Comparison of ENCODE assay signal across 29 cellular contexts in the genomic region with DNA sequence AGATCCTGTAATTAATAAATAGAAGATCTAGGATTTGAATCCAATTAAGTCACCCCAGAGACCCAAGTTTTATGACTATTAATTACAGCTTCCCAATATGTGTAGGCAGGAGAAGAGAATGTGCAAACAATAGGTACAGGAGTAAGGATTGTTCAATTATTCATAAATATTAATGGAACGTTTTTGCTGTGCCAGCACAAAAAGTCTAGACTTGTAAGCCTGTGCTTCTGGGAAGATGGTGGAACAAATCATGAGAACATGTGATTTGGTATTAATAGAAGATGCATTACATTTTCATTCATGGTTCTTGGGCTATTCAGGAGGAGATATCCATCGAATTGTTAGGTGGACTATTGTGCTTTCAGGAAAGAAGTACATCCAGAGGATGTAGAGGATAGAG.
"Had no signal": no experiment of that assay in that cellular context is flagged by ENCODE, and none has a peak within 500 bp of the region (broad histone marks: within the 10 kb centered on the region; RNA-seq: fewer than 3 reads in every experiment).

No MANE protein-coding gene starts in this region.

- H3K27ac Mint-ChIP-seq: stimulated activated effector memory CD8-positive, alpha-beta T cell treated with anti-CD3 and anti-CD28 coated beads, Interleukin-12 subunit alpha, Interleukin-12 subunit beta, amount 100 ng/mL, for 72 hours; stimulated activated memory B cell treated with anti-CD40 and anti-IgM and Interleukin-4, amounts not matched to agents 10 μg/mL and 1 μg/mL and 100 μg/mL, for 72 hours; stimulated activated naive B cell treated with anti-CD40 and anti-IgM and Interleukin-4, amounts not matched to agents 10 μg/mL and 1 μg/mL and 100 μg/mL, for 72 hours; stimulated activated naive CD8-positive, alpha-beta T cell treated with anti-CD3 and anti-CD28 coated beads, Interleukin-15, Interleukin-2, amounts not matched to agents 100 ng/mL and 50 ng/mL, for 24 hours; type B pancreatic cell had no signal

- H3K36me3 ChIP-seq: stomach, suprapubic skin, thoracic aorta, thyroid gland, tibial artery, tibial nerve, transverse colon, upper lobe of left lung, upper lobe of right lung, uterus, vagina had no signal

- H3K27me3 Mint-ChIP-seq: stimulated activated memory B cell treated with anti-CD40 and anti-IgM and Interleukin-4, amounts not matched to agents 10 μg/mL and 1 μg/mL and 100 μg/mL, for 72 hours; stimulated activated naive B cell treated with anti-CD40 and anti-IgM and Interleukin-4, amounts not matched to agents 10 μg/mL and 1 μg/mL and 100 μg/mL, for 72 hours; stimulated activated naive CD8-positive, alpha-beta T cell treated with anti-CD3 and anti-CD28 coated beads, Interleukin-15, amount 100 ng/mL, for 72 hours; stimulated activated naive CD8-positive, alpha-beta T cell treated with anti-CD3 and anti-CD28 coated beads, Interleukin-15, Interleukin-2, amounts not matched to agents 100 ng/mL and 50 ng/mL, for 24 hours; type B pancreatic cell had no signal

- ATAC-seq: stimulated activated effector memory CD8-positive, alpha-beta T cell treated with anti-CD3 and anti-CD28 coated beads, Interleukin-12 subunit alpha, Interleukin-12 subunit beta, amount 100 ng/mL, for 72 hours; stimulated activated memory B cell treated with anti-CD40 and anti-IgM and Interleukin-4, amounts not matched to agents 10 μg/mL and 1 μg/mL and 100 μg/mL, for 72 hours; stimulated activated naive B cell treated with anti-CD40 and anti-IgM and Interleukin-4, amounts not matched to agents 10 μg/mL and 1 μg/mL and 100 μg/mL, for 72 hours; stimulated activated naive CD8-positive, alpha-beta T cell treated with anti-CD3 and anti-CD28 coated beads, Interleukin-15, amount 100 ng/mL, for 72 hours; stimulated activated naive CD8-positive, alpha-beta T cell treated with anti-CD3 and anti-CD28 coated beads, Interleukin-15, Interleukin-2, amounts not matched to agents 100 U/mL and 50 U/mL, for 24 hours; upper lobe of right lung had no signal

- FAIRE-seq: urothelium cell line had no signal

- H3K36me3 Mint-ChIP-seq: stimulated activated effector memory CD8-positive, alpha-beta T cell treated with anti-CD3 and anti-CD28 coated beads, Interleukin-12 subunit alpha, Interleukin-12 subunit beta, amount 100 ng/mL, for 72 hours; stimulated activated memory B cell treated with anti-CD40 and anti-IgM and Interleukin-4, amounts not matched to agents 10 μg/mL and 1 μg/mL and 100 μg/mL, for 72 hours; stimulated activated naive B cell treated with anti-CD40 and anti-IgM and Interleukin-4, amounts not matched to agents 10 μg/mL and 1 μg/mL and 100 μg/mL, for 72 hours; type B pancreatic cell had no signal

- H3K4me1 Mint-ChIP-seq: stimulated activated effector memory CD8-positive, alpha-beta T cell treated with anti-CD3 and anti-CD28 coated beads, Interleukin-12 subunit alpha, Interleukin-12 subunit beta, amount 100 ng/mL, for 72 hours; stimulated activated memory B cell treated with anti-CD40 and anti-IgM and Interleukin-4, amounts not matched to agents 10 μg/mL and 1 μg/mL and 100 μg/mL, for 72 hours; stimulated activated naive B cell treated with anti-CD40 and anti-IgM and Interleukin-4, amounts not matched to agents 10 μg/mL and 1 μg/mL and 100 μg/mL, for 72 hours; stimulated activated naive CD8-positive, alpha-beta T cell treated with anti-CD3 and anti-CD28 coated beads, Interleukin-15, amount 100 ng/mL, for 72 hours had no signal

- H3K4me1 ChIP-seq: stomach, suprapubic skin, testis, thyroid gland, tibial artery, tibial nerve, transverse colon, upper lobe of left lung, upper lobe of right lung, uterus, vagina had no signal

- H3K27me3 ChIP-seq: stomach, suprapubic skin, testis, thyroid gland, tibial artery, tibial nerve, transverse colon, upper lobe of left lung, upper lobe of right lung, uterus, vagina had no signal

- H3K9me3 ChIP-seq: stomach, suprapubic skin, testis, thoracic aorta, thyroid gland, tibial artery, tibial nerve, transverse colon, upper lobe of left lung, upper lobe of right lung, uterus, vagina had no signal

- H3K4me3 ChIP-seq: stomach, suprapubic skin, testis, thoracic aorta, thyroid gland, tibial artery, tibial nerve, transverse colon, upper lobe of left lung, upper lobe of right lung, uterus, vagina had no signal

- H3K4me3 Mint-ChIP-seq: stimulated activated effector memory CD8-positive, alpha-beta T cell treated with anti-CD3 and anti-CD28 coated beads, Interleukin-12 subunit alpha, Interleukin-12 subunit beta, amount 100 ng/mL, for 72 hours; stimulated activated memory B cell treated with anti-CD40 and anti-IgM and Interleukin-4, amounts not matched to agents 10 μg/mL and 1 μg/mL and 100 μg/mL, for 72 hours; stimulated activated naive B cell treated with anti-CD40 and anti-IgM and Interleukin-4, amounts not matched to agents 10 μg/mL and 1 μg/mL and 100 μg/mL, for 72 hours; stimulated activated naive CD8-positive, alpha-beta T cell treated with anti-CD3 and anti-CD28 coated beads, Interleukin-15, amount 100 ng/mL, for 72 hours; stimulated activated naive CD8-positive, alpha-beta T cell treated with anti-CD3 and anti-CD28 coated beads, Interleukin-15, Interleukin-2, amounts not matched to agents 100 ng/mL and 50 ng/mL, for 24 hours; type B pancreatic cell had no signal

- H3K9me3 Mint-ChIP-seq: stimulated activated naive B cell treated with anti-CD40 and anti-IgM and Interleukin-4, amounts not matched to agents 10 μg/mL and 1 μg/mL and 100 μg/mL, for 72 hours; stimulated activated naive CD8-positive, alpha-beta T cell treated with anti-CD3 and anti-CD28 coated beads, Interleukin-15, Interleukin-2, amounts not matched to agents 100 ng/mL and 50 ng/mL, for 24 hours; type B pancreatic cell had no signal

- DNase-seq: stimulated activated CD4-positive, alpha-beta T cell treated with anti-CD3 and anti-CD28 coated beads, Interleukin-2, amount 100 ng/mL, for 48 hours; stimulated activated CD4-positive, alpha-beta T cell treated with anti-CD3 and anti-CD28 coated beads, Interleukin-4, amount 100 ng/mL, for 1 hour; stimulated activated CD4-positive, alpha-beta T cell treated with anti-CD3 and anti-CD28 coated beads, Interleukin-4, amount 100 ng/mL, for 24 hours; stimulated activated CD4-positive, alpha-beta T cell treated with anti-CD3 and anti-CD28 coated beads, Interleukin-4, amount 100 ng/mL, for 4 hours; stimulated activated CD8-positive, alpha-beta memory T cell treated with anti-CD3 and anti-CD28 coated beads, Interleukin-4, amount 100 ng/mL, for 48 hours; stimulated activated naive B cell treated with anti-CD40 and anti-IgM and Interleukin-4, amounts not matched to agents 10 μg/mL and 1 μg/mL and 100 μg/mL, for 72 hours; stimulated activated naive CD4-positive, alpha-beta T cell; stimulated activated naive CD4-positive, alpha-beta T cell treated with Interleukin-2 at 50 U/mL for 16 hours; stimulated activated naive CD8-positive, alpha-beta T cell treated with anti-CD3 and anti-CD28 coated beads, Interleukin-15, amount 100 ng/mL, for 72 hours; stimulated activated naive CD8-positive, alpha-beta T cell treated with anti-CD3 and anti-CD28 coated beads, Interleukin-15, Interleukin-2, amounts not matched to agents 100 U/mL and 50 U/mL, for 24 hours; stomach; substantia nigra; testis; thyroid gland; tibial artery; transverse colon; trophoblast cell; upper lobe of left lung; upper lobe of right lung; uterus had no signal

- H3K27ac ChIP-seq: stomach, suprapubic skin, testis, thoracic aorta, thyroid gland, tibial artery, tibial nerve, transverse colon, upper lobe of left lung, upper lobe of right lung, uterus, vagina had no signal
